ENCODE assay signal across 13 cellular contexts in genomic region chr7:65475040-65475726, GRCh38.
DNase-seq lines count a peak whose midpoint lies in the region; ATAC-seq, FAIRE-seq and TF ChIP-seq lines count a peak whose summit lies in the region.
"Had no signal": no experiment of that assay in that cellular context is flagged by ENCODE, and none has a peak within 500 bp of the region (broad histone marks: within the 10 kb centered on the region; RNA-seq: fewer than 3 reads in every experiment).

No MANE protein-coding gene starts in this region.

- no peaks in the 10 kb centered on the region for H3K27me3 Mint-ChIP-seq in CD8-positive, alpha-beta memory T cell

- peak overlapping the region; percentile 47 to 90 (median 80) for H3K4me3 Mint-ChIP-seq in CD8-positive, alpha-beta memory T cell

- BruUV-seq in K562 (replicated peaks; lab: Mats Ljungman, UMichigan), result no TSS peak

- FAIRE-seq in K562 (lab: Jason Lieb, UNC), result no peak

- no peaks in the 10 kb centered on the region for H3K9me1 ChIP-seq in K562 (ENCODE audit: control insufficient read depth, insufficient read depth, low read length)

- CTCF ChIA-PET in CD8-positive, alpha-beta memory T cell (lab: Charles Lee), result no interaction called here
- CTCF ChIA-PET in K562 (lab: Yijun Ruan, JAX; ENCODE audit: low intra/inter-chr PET ratio), result no interaction called here

- POLR2A ChIA-PET in CD8-positive, alpha-beta memory T cell (lab: Charles Lee), result interaction anchor here (0.5 to 1.1 kb wide), 3 partner anchors 89 to 147 kb away, joined by 5 to 6 read pairs (median 5); partner anchors contain the start of gene ZNF92
- POLR2A ChIA-PET in K562 (lab: Yijun Ruan, JAX), result no interaction called here

- H3K9me3 Mint-ChIP-seq in CD8-positive, alpha-beta memory T cell, result peaks cover 10 to 62% (median 35%) of the 10 kb centered on the region in 5 donors

- ATAC-seq in GM19324 (IDR thresholded peaks at IDR 0.05; ENCODE audit: low FRiP score, unreplicated experiment) (peak; percentile 33), HG03175 (IDR thresholded peaks at IDR 0.05; ENCODE audit: unreplicated experiment) (peak; percentile 29), K562 (no peak), HG02852 (IDR thresholded peaks at IDR 0.05; ENCODE audit: unreplicated experiment) (no peak)
- ATAC-seq: Right ventricle myocardium inferior had no signal

- H3K4me2 ChIP-seq in K562 (ENCODE audit: insufficient read depth, low read length), result no peak overlapping the region

- no peak overlapping the region for H2AFZ ChIP-seq in K562 (ENCODE audit: low read depth, low read length)

- intact Hi-C loops in K562 (cut with micrococcal nuclease), result loop anchor here (10.0 kb wide), 1 partner anchor 520 kb away; no protein-coding TSS in a partner anchor

- H3K4me3 ChIP-seq in CD8-positive, alpha-beta memory T cell (ENCODE audit: low read length), result no peak overlapping the region
- no peak overlapping the region for H3K4me3 ChIP-seq in K562

- no peak for TF ChIP-seq RAD21 in K562 (CRISPR knock-in tag; conservative IDR thresholded peaks at IDR 0.05 in 1 of 2, IDR thresholded peaks at IDR 0.05 in 1 of 2)

- 7% methylated on average over 4 of the region's 4 CpGs for WGBS in K562 (ENCODE audit: insufficient coverage, low coverage, missing lambda C conversion rate)

- H3K27me3 ChIP-seq in CD8-positive, alpha-beta memory T cell (ENCODE audit: insufficient read depth, low read length, poor library complexity, severe bottlenecking), result no peaks in the 10 kb centered on the region
- peaks cover 2 to 17% of the 10 kb centered on the region in 2 experiments; a peak in 2 of 5 replicates for H3K27me3 ChIP-seq in K562 (ENCODE audit: control insufficient read depth in 2 of 2, insufficient read depth in 2 of 2, low read length in 2 of 2)

- H3K4me1 ChIP-seq in CD8-positive, alpha-beta memory T cell (ENCODE audit: insufficient read depth, low read length), result peaks cover 29% of the 10 kb centered on the region
- no peaks in the 10 kb centered on the region; a peak in 1 of 5 replicates for H3K4me1 ChIP-seq in K562 (replicated peaks in 1 of 2; ENCODE audit: control insufficient read depth in 2 of 2, insufficient read depth in 2 of 2, low read length in 2 of 2)

- no peak for TF ChIP-seq POLR2A in K562 (conservative IDR thresholded peaks at IDR 0.05)

- no peaks in the 10 kb centered on the region for H3K9me3 ChIP-seq in CD8-positive, alpha-beta memory T cell (ENCODE audit: low read length)
- no peaks in the 10 kb centered on the region for H3K9me3 ChIP-seq in K562 (replicated peaks; ENCODE audit: control insufficient read depth, insufficient read depth, low read depth, low read length)

- H3K27ac ChIP-seq in CD8-positive, alpha-beta memory T cell (ENCODE audit: low read depth, low read length), result peak overlapping the region; percentile 14
- no peak overlapping the region for H3K27ac ChIP-seq in K562 (ENCODE audit: extremely low read depth, low read depth, low read length)

- no peak for DNase-seq in CD8-positive, alpha-beta memory T cell
- DNase-seq in K562 (ENCODE audit: extremely low read depth in 1 of 4, low spot score in 3 of 4) (no peak), DMS79 treated with DMSO at 0.1 percent for 48 hours (lab: John Stamatoyannopoulos, UW) (no peak), cerebellar cortex (ENCODE audit: low spot score) (no peak), HUDEP-2 (lab: John Stamatoyannopoulos, UW; ENCODE audit: unreplicated experiment in 76 of 76) (no peak)
- DNase-seq: GF-D8; NCI-H446 treated with DMSO at 0.1 percent for 48 hours; stimulated activated CD4-positive, alpha-beta T cell treated with anti-CD3 and anti-CD28 coated beads, Interleukin-4, amount 100 ng/mL, for 24 hours had no signal

- H3K4me1 Mint-ChIP-seq in CD8-positive, alpha-beta memory T cell, result peaks cover 74 to 84% (median 83%) of the 10 kb centered on the region in 3 donors
- H3K4me1 Mint-ChIP-seq: CD14-positive monocyte had no signal

- H3K36me3 ChIP-seq in CD8-positive, alpha-beta memory T cell (ENCODE audit: insufficient read depth, low read length), result no peaks in the 10 kb centered on the region
- no peaks in the 10 kb centered on the region for H3K36me3 ChIP-seq in K562 (ENCODE audit: control insufficient read depth, insufficient read depth, low read length)

- TF ChIP-seq EP300 in K562 (IDR thresholded peaks at IDR 0.05; ENCODE audit: low read length), result no peak

- H3K9ac ChIP-seq in K562 (ENCODE audit: insufficient read depth in 1 of 2, low read depth in 2 of 2, low read length in 2 of 2), result no peak overlapping the region

- TF ChIP-seq CTCF in K562 (IDR thresholded peaks at IDR 0.05 in 2 of 3, conservative IDR thresholded peaks at IDR 0.05 in 1 of 3; ENCODE audit: insufficient read depth in 2 of 3, low read depth in 1 of 3, low read length in 3 of 3), result no peak

- H3K27ac Mint-ChIP-seq in CD8-positive, alpha-beta memory T cell, result peak overlapping the region; percentile 83 to 94 (median 92)
- H3K27ac Mint-ChIP-seq: CD14-positive monocyte had no signal

- H3K36me3 Mint-ChIP-seq in CD8-positive, alpha-beta memory T cell, result peaks cover 8 to 75% (median 22%) of the 10 kb centered on the region in 3 donors
- H3K36me3 Mint-ChIP-seq: CD14-positive monocyte had no signal

- in situ Hi-C loops in K562 (cut with MboI), result no loop called here

- H3K79me2 ChIP-seq in K562 (ENCODE audit: control insufficient read depth, insufficient read depth, low read length), result no peaks in the 10 kb centered on the region

- H4K20me1 ChIP-seq in K562 (replicated peaks; ENCODE audit: control insufficient read depth, insufficient read depth, low read length), result no peaks in the 10 kb centered on the region

TF ChIP-seq in K562, 482 proteins besides CTCF, POLR2A, EP300 and RAD21:
- TF ChIP-seq ZNF175 (CRISPR knock-in tag; IDR thresholded peaks at IDR 0.05; ENCODE audit: low read depth) (0 out of 2 replicates have a peak, but pooled peaks have one; percentile 23), ZNF133 (CRISPR knock-in tag; IDR thresholded peaks at IDR 0.05) (no peak)
- TF ChIP-seq, protein P1, sequence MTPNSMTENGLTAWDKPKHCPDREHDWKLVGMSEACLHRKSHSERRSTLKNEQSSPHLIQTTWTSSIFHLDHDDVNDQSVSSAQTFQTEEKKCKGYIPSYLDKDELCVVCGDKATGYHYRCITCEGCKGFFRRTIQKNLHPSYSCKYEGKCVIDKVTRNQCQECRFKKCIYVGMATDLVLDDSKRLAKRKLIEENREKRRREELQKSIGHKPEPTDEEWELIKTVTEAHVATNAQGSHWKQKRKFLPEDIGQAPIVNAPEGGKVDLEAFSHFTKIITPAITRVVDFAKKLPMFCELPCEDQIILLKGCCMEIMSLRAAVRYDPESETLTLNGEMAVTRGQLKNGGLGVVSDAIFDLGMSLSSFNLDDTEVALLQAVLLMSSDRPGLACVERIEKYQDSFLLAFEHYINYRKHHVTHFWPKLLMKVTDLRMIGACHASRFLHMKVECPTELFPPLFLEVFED (CRISPR knock-in tag; conservative IDR thresholded peaks at IDR 0.05), result no peak

Comparison
In these comparisons a context has a peak if more than half of its experiments do, and no peak if none do; other contexts are left out.
1. ATAC-seq: peak in GM19324 (single experiment) and HG03175 (single experiment); none in K562 (single experiment) and HG02852 (single experiment).